Comparison of ENCODE assay signal across 9 cellular contexts in genomic region chr1:154784924-154785531, GRCh38.
A peak's percentile ranks its signal among the peaks of the same experiment; 100 is the strongest.
DNase-seq lines count a peak whose midpoint lies in the region; ATAC-seq and TF ChIP-seq lines count a peak whose summit lies in the region.
"Had no signal": no experiment of that assay in that cellular context is flagged by ENCODE, and none has a peak within 500 bp of the region (broad histone marks: within the 10 kb centered on the region; RNA-seq: fewer than 3 reads in every experiment).

No MANE protein-coding gene starts in this region.

- WGBS in smooth muscle cell (ENCODE audit: low lambda C conversion rate) = 57% methylated on average over 2 of the region's 2 CpGs

- H3K79me2 ChIP-seq in smooth muscle cell (ENCODE audit: low read depth) = no peaks in the 10 kb centered on the region

- H3K4me3 ChIP-seq in colonic mucosa = no peak overlapping the region
- H3K4me3 ChIP-seq in smooth muscle cell = no peak overlapping the region
- H3K4me3 ChIP-seq: K562 had no signal

- H3K9ac ChIP-seq in colonic mucosa (ENCODE audit: low read depth in 2 of 2, low read length in 2 of 2) (no peak overlapping the region), smooth muscle cell (ENCODE audit: low read depth) (no peak overlapping the region)

- no peak overlapping the region for H2AFZ ChIP-seq in smooth muscle cell (ENCODE audit: low read depth)

- peak; percentile 75 for ATAC-seq in GM18867 (IDR thresholded peaks at IDR 0.05; ENCODE audit: unreplicated experiment)
- ATAC-seq in HG02678 (IDR thresholded peaks at IDR 0.05; ENCODE audit: unreplicated experiment) = peak; percentile 82
- peak; percentile 95 for ATAC-seq in activated CD4-positive, CD25-positive, alpha-beta regulatory T cell treated with anti-CD3 and anti-CD28 coated beads, Interleukin-2, amount 50 U/mL, for 24 hours
- ATAC-seq: K562 had no signal

- no peak overlapping the region for H3K4me2 ChIP-seq in smooth muscle cell

- TF ChIP-seq CTCF in colonic mucosa (IDR thresholded peaks at IDR 0.05) (no peak), smooth muscle cell (IDR thresholded peaks at IDR 0.05; ENCODE audit: borderline replicate concordance, insufficient read depth, poor library complexity, severe bottlenecking) (no peak)

- no peaks in the 10 kb centered on the region for H3F3A ChIP-seq in smooth muscle cell (ENCODE audit: low read depth)

- intact Hi-C loops in colonic mucosa (cut with DNase I) = no loop called here

- H3K4me1 ChIP-seq in colonic mucosa (no peaks in the 10 kb centered on the region), smooth muscle cell (ENCODE audit: low read depth) (no peaks in the 10 kb centered on the region)

- H4K20me1 ChIP-seq in smooth muscle cell (ENCODE audit: low read depth) = no peaks in the 10 kb centered on the region

- H3K27ac ChIP-seq in colonic mucosa = no peak overlapping the region
- no peak overlapping the region for H3K27ac ChIP-seq in smooth muscle cell (ENCODE audit: low read depth)

- H3K36me3 ChIP-seq in colonic mucosa (no peaks in the 10 kb centered on the region), smooth muscle cell (ENCODE audit: low read depth) (no peaks in the 10 kb centered on the region)

- H3K27me3 ChIP-seq in colonic mucosa (no peaks in the 10 kb centered on the region), smooth muscle cell (ENCODE audit: low read depth) (no peaks in the 10 kb centered on the region)

- peak; percentile 38 for DNase-seq in iPS-NIHi7 (ENCODE audit: extremely low spot score)
- DNase-seq in colonic mucosa = no peak
- no peak for DNase-seq in smooth muscle cell (lab: John Stamatoyannopoulos, UW; ENCODE audit: unreplicated experiment)
- no peak for DNase-seq in amygdala (lab: John Stamatoyannopoulos, UW)
- no peak for DNase-seq in NCI-H748 treated with DMSO at 0.1 percent for 48 hours (lab: John Stamatoyannopoulos, UW)

- H3K9me3 ChIP-seq in colonic mucosa (no peaks in the 10 kb centered on the region), smooth muscle cell (replicated peaks; ENCODE audit: low read depth) (no peaks in the 10 kb centered on the region)
